Comparison of ENCODE assay signal across 13 cellular contexts in genomic region chr3:165643433-165643824, GRCh38.
A peak's percentile ranks its signal among the peaks of the same experiment; 100 is the strongest.
DNase-seq lines count a peak whose midpoint lies in the region; ATAC-seq and TF ChIP-seq lines count a peak whose summit lies in the region.
"Had no signal": no experiment of that assay in that cellular context is flagged by ENCODE, and none has a peak within 500 bp of the region (broad histone marks: within the 10 kb centered on the region; RNA-seq: fewer than 3 reads in every experiment).

No MANE protein-coding gene starts in this region.

- BruUV-seq in PC-9 (replicated peaks; lab: Mats Ljungman, UMichigan): no TSS peak

- H3K4me3 ChIP-seq in GM23248 (no peak overlapping the region), PC-9 (no peak overlapping the region), rectal smooth muscle tissue (ENCODE audit: low read length) (no peak overlapping the region)
- H3K4me3 ChIP-seq: upper lobe of right lung had no signal

- CTCF ChIA-PET in PC-9 (lab: Charles Lee): no interaction called here
- CTCF ChIA-PET in activated CD8-positive, alpha-beta memory T cell treated with anti-CD3 and anti-CD28 coated beads, Interleukin-2, amount 10 ng/mL, durations not matched to agents 7 days and 5 days (lab: Charles Lee): no interaction called here

- intact Hi-C loops in PC-9 (cut with micrococcal nuclease; ENCODE audit: unreplicated experiment): loop anchor here (5.0 kb wide), 1 partner anchor 71 kb away; no protein-coding TSS in a partner anchor

- no peaks in the 10 kb centered on the region for H3K27me3 Mint-ChIP-seq in activated CD8-positive, alpha-beta memory T cell treated with anti-CD3 and anti-CD28 coated beads, Interleukin-2, amount 10 ng/mL, durations not matched to agents 7 days and 5 days
- H3K27me3 Mint-ChIP-seq: activated naive CD8-positive, alpha-beta T cell had no signal

- peak overlapping the region; percentile 79 for H3K27ac ChIP-seq in GM23248
- peak overlapping the region; percentile 62 for H3K27ac ChIP-seq in PC-9
- peak overlapping the region; percentile 78 for H3K27ac ChIP-seq in rectal smooth muscle tissue (ENCODE audit: low read depth, low read length)
- H3K27ac ChIP-seq: upper lobe of right lung had no signal

- H4K20me1 ChIP-seq in GM23248 (ENCODE audit: insufficient read depth) (no peaks in the 10 kb centered on the region), PC-9 (ENCODE audit: insufficient read depth) (no peaks in the 10 kb centered on the region)

- peaks cover 4% of the 10 kb centered on the region for H3K9me3 Mint-ChIP-seq in activated CD8-positive, alpha-beta memory T cell treated with anti-CD3 and anti-CD28 coated beads, Interleukin-2, amount 10 ng/mL, durations not matched to agents 7 days and 5 days (ENCODE audit: low read depth)

- H2AFZ ChIP-seq in GM23248: peak overlapping the region; percentile 55
- no peak overlapping the region for H2AFZ ChIP-seq in PC-9

- H3K9ac ChIP-seq in GM23248 (0 out of 2 replicates have a peak overlapping the region, but pooled peaks have one; percentile 24), rectal smooth muscle tissue (ENCODE audit: low read length) (no peak overlapping the region)

- in situ Hi-C loops in GM23248 (cut with MboI): no loop called here

- no peaks in the 10 kb centered on the region for H3K36me3 Mint-ChIP-seq in activated CD8-positive, alpha-beta memory T cell treated with anti-CD3 and anti-CD28 coated beads, Interleukin-2, amount 10 ng/mL, durations not matched to agents 7 days and 5 days
- H3K36me3 Mint-ChIP-seq: activated naive CD8-positive, alpha-beta T cell had no signal

- peaks cover 12% of the 10 kb centered on the region for H3K4me1 ChIP-seq in GM23248 (ENCODE audit: insufficient read depth)
- H3K4me1 ChIP-seq in PC-9 (replicated peaks; ENCODE audit: insufficient read depth): peaks cover 15% of the 10 kb centered on the region
- peaks cover 8% of the 10 kb centered on the region for H3K4me1 ChIP-seq in rectal smooth muscle tissue (ENCODE audit: control insufficient read depth, insufficient read depth, low read length)
- H3K4me1 ChIP-seq: upper lobe of right lung had no signal

- H3K36me3 ChIP-seq in GM23248 (ENCODE audit: low read depth): no peaks in the 10 kb centered on the region
- no peaks in the 10 kb centered on the region for H3K36me3 ChIP-seq in PC-9 (ENCODE audit: low read depth)
- H3K36me3 ChIP-seq in rectal smooth muscle tissue (ENCODE audit: control insufficient read depth, insufficient read depth, low read length): no peaks in the 10 kb centered on the region
- H3K36me3 ChIP-seq: upper lobe of right lung had no signal

- no peaks in the 10 kb centered on the region for H3K4me1 Mint-ChIP-seq in activated CD8-positive, alpha-beta memory T cell treated with anti-CD3 and anti-CD28 coated beads, Interleukin-2, amount 10 ng/mL, durations not matched to agents 7 days and 5 days
- H3K4me1 Mint-ChIP-seq: nephron progenitor cell had no signal

- H3K9me2 ChIP-seq in GM23248 (ENCODE audit: insufficient read depth): no peaks in the 10 kb centered on the region
- no peaks in the 10 kb centered on the region for H3K9me2 ChIP-seq in PC-9 (ENCODE audit: insufficient read depth)

- no peaks in the 10 kb centered on the region for H3K9me3 ChIP-seq in GM23248 (ENCODE audit: low read depth)
- H3K9me3 ChIP-seq in PC-9 (ENCODE audit: insufficient read depth, low read depth): peaks cover 4% of the 10 kb centered on the region; the same call in 1 of the 2 replicates
- H3K9me3 ChIP-seq: upper lobe of right lung had no signal

- H3F3A ChIP-seq in GM23248 (ENCODE audit: insufficient read depth): peaks cover 12% of the 10 kb centered on the region
- peaks cover 10% of the 10 kb centered on the region for H3F3A ChIP-seq in PC-9 (ENCODE audit: insufficient read depth, low read depth)

- H3K4me2 ChIP-seq in GM23248 (ENCODE audit: unreplicated experiment) (peak overlapping the region; percentile 22), PC-9 (peak overlapping the region; percentile 37)

- DNase-seq in GM23248: peak; percentile 45
- peak; percentile 11 to 73 for DNase-seq in PC-9
- DNase-seq in activated CD8-positive, alpha-beta memory T cell treated with anti-CD3 and anti-CD28 coated beads, Interleukin-2, amount 10 ng/mL, durations not matched to agents 7 days and 5 days: no peak
- DNase-seq in GM10266 (ENCODE audit: extremely low spot score): no peak
- DNase-seq: DMS79, nephron progenitor cell, upper lobe of right lung had no signal

- TF ChIP-seq CTCF in PC-9 (conservative IDR thresholded peaks at IDR 0.05) (no peak), GM10266 (IDR thresholded peaks at IDR 0.05; ENCODE audit: control insufficient read depth, insufficient read depth, low read depth, missing control alignments) (no peak)

- POLR2A ChIA-PET in PC-9 (lab: Charles Lee; ENCODE audit: unreplicated experiment): interaction anchor here (0.6 to 0.7 kb wide), 2 partner anchors 191 to 373 kb away, joined by 3 to 6 read pairs; no protein-coding TSS in a partner anchor

- no peak overlapping the region for H3K4me3 Mint-ChIP-seq in activated CD8-positive, alpha-beta memory T cell treated with anti-CD3 and anti-CD28 coated beads, Interleukin-2, amount 10 ng/mL, durations not matched to agents 7 days and 5 days
- H3K4me3 Mint-ChIP-seq: activated naive CD8-positive, alpha-beta T cell; nephron progenitor cell had no signal

- ATAC-seq in esophagus mucosa (peak; percentile 39), GM21528 (IDR thresholded peaks at IDR 0.05; ENCODE audit: low FRiP score, unreplicated experiment) (no peak), GM21786 (IDR thresholded peaks at IDR 0.05; ENCODE audit: unreplicated experiment) (no peak)
- ATAC-seq in activated CD8-positive, alpha-beta memory T cell treated with anti-CD3 and anti-CD28 coated beads, Interleukin-2, amount 10 ng/mL, durations not matched to agents 7 days and 5 days: no peak
- ATAC-seq: activated CD4-positive, CD25-positive, alpha-beta regulatory T cell treated with anti-CD3 and anti-CD28 coated beads, Interleukin-2, amount 50 U/mL, for 24 hours had no signal

- no peaks in the 10 kb centered on the region for H3K79me2 ChIP-seq in GM23248 (ENCODE audit: insufficient read depth)
- H3K79me2 ChIP-seq in PC-9 (ENCODE audit: low read depth): no peaks in the 10 kb centered on the region

- H3K27me3 ChIP-seq in GM23248 (replicated peaks; ENCODE audit: insufficient read depth) (no peaks in the 10 kb centered on the region), PC-9 (ENCODE audit: insufficient read depth, low read depth) (no peaks in the 10 kb centered on the region), rectal smooth muscle tissue (ENCODE audit: control insufficient read depth, insufficient read depth, low read length) (no peaks in the 10 kb centered on the region)
- H3K27me3 ChIP-seq: upper lobe of right lung had no signal

- 38 to 45% methylated on average over 2 of the region's 2 CpGs for WGBS in GM23248 (ENCODE audit: low coverage in 1 of 2, low lambda C conversion rate in 2 of 2, missing lambda C conversion rate in 2 of 2), 2 experiments

- H3K27ac Mint-ChIP-seq in activated CD8-positive, alpha-beta memory T cell treated with anti-CD3 and anti-CD28 coated beads, Interleukin-2, amount 10 ng/mL, durations not matched to agents 7 days and 5 days: no peak overlapping the region
- H3K27ac Mint-ChIP-seq: activated naive CD8-positive, alpha-beta T cell; nephron progenitor cell had no signal

Comparison
In these comparisons a context has a peak if more than half of its experiments do, and no peak if none do; other contexts are left out.
1. DNase-seq: peak in GM23248 (single experiment) and PC-9 (2 of 2); none in activated CD8-positive, alpha-beta memory T cell treated with anti-CD3 and anti-CD28 coated beads, Interleukin-2, amount 10 ng/mL, durations not matched to agents 7 days and 5 days (single experiment) and GM10266 (single experiment).
2. Peak in every context shown above with its lines, with median percentiles within 50 percentile points of each other: H3K27ac ChIP-seq.